In the genomic region with DNA sequence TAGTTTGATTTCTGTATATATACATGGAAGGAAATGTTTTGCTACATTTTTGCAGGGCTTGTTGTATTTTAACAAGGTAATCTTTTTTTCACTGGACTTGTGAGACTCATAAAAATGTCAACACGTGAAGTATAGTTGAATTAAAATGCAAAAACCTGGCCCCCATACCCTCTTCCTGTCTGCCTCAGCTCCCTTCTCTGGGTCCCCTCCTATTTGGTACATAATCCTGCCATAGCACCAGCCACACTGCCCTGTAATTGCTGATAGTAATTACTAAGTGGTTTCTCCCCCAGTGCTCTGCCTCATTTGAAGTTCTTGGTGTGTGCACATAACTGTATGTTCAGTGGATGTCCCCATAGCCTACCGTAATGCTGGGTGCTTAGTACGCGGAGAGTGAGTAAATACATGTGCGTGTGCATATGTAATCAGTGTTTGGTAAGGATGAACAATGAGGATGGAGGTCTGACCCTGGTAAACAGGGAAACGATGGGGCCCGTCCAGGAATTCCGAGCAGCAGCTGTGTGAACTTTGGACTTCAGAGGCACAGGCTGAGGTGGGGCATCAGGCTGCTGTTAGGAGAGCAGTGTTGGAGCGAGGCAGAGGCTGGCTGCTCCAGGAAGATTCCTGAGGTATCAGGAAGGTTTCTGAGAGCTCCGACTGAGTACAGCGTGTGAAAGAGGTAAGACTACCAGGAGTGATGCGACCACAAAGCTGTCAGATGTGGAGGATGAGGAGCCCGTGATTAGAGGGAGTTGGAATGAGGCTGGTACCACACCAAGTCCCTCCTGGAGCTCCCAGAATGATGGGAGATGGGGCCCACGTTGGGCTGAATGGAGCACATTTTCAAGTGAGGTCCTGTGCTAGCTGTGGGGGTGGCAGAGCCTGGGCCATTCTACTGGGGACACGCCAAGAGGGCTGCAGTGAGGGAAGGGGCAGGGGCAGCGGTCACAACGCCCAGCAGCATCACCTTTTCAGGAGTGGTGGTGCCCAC, we compare ENCODE assay signal across 14 cellular contexts.
A peak's percentile ranks its signal among the peaks of the same experiment; 100 is the strongest.
DNase-seq lines count a peak whose midpoint lies in the region; ATAC-seq and TF ChIP-seq lines count a peak whose summit lies in the region.
"Had no signal": no experiment of that assay in that cellular context is flagged by ENCODE, and none has a peak within 500 bp of the region (broad histone marks: within the 10 kb centered on the region; RNA-seq: fewer than 3 reads in every experiment).

No MANE protein-coding gene starts in this region.

- peak overlapping the region in 1 of 4 donors; percentile 37 for H3K27ac ChIP-seq in transverse colon
- H3K27ac ChIP-seq: BLaER1, suprapubic skin had no signal

- no peaks in the 10 kb centered on the region for H3K36me3 ChIP-seq in transverse colon
- H3K36me3 ChIP-seq: suprapubic skin had no signal

- DNase-seq in HT-29 (ENCODE audit: low spot score) = peak; percentile 68
- peak; percentile 24 for DNase-seq in NCI-H748 treated with DMSO at 0.1 percent for 48 hours (lab: John Stamatoyannopoulos, UW)
- DNase-seq in left kidney (ENCODE audit: low read depth, low spot score) = peak; percentile 61
- peak; percentile 76 for DNase-seq in transverse colon
- DNase-seq in cerebellar cortex (ENCODE audit: low spot score) = no peak
- DNase-seq in NAMALWA (ENCODE audit: low spot score) = no peak
- DNase-seq: activated CD4-positive, alpha-beta T cell treated with anti-CD3 and anti-CD28 coated beads for 4 hours; activated CD8-positive, alpha-beta memory T cell treated with anti-CD3 and anti-CD28 coated beads, Interleukin-2, amount 50 U/mL, for 4 hours; erythroblast; NCI-H1105; stimulated activated CD4-positive, alpha-beta T cell treated with anti-CD3 and anti-CD28 coated beads, Interleukin-2, amount 100 ng/mL, for 24 hours had no signal

- WGBS in transverse colon (ENCODE audit: low coverage in 1 of 2), 2 donors = 51 to 55% methylated on average over 8 to 17 of the region's 17 CpGs

- TF ChIP-seq CTCF in transverse colon (IDR thresholded peaks at IDR 0.05) = no peak

- TF ChIP-seq POLR2A in transverse colon (IDR thresholded peaks at IDR 0.05) = no peak

- no peaks in the 10 kb centered on the region for H3K27me3 ChIP-seq in transverse colon
- H3K27me3 ChIP-seq: BLaER1, suprapubic skin had no signal

- no peak for ATAC-seq in HG02642 (IDR thresholded peaks at IDR 0.05; ENCODE audit: poor library complexity, unreplicated experiment)

- TF ChIP-seq EP300 in transverse colon (IDR thresholded peaks at IDR 0.05; ENCODE audit: low read depth) = no peak

- in situ Hi-C loops in transverse colon (cut with MboI; ENCODE audit: low pct_ligation_motif_present in 1 of 4, low pct_unique_long_range_greater_than_20kb in 1 of 4, low sequenced_read_pairs in 3 of 4) = no loop called here

- intact Hi-C loops in transverse colon (cut with DNase I; ENCODE audit: low total_unique reads) = no loop called here

- no peaks in the 10 kb centered on the region for H3K9me3 ChIP-seq in transverse colon
- H3K9me3 ChIP-seq: suprapubic skin had no signal

- peaks cover 0 to 28% (median 4%) of the 10 kb centered on the region in 4 donors for H3K4me1 ChIP-seq in transverse colon

- no peak overlapping the region for H3K4me3 ChIP-seq in transverse colon
- H3K4me3 ChIP-seq: BLaER1, suprapubic skin had no signal

Comparison
In these comparisons a context has a peak if more than half of its experiments do, and no peak if none do; other contexts are left out.
1. DNase-seq: peak in HT-29 (single experiment), NCI-H748 treated with DMSO at 0.1 percent for 48 hours (single experiment), left kidney (single experiment) and transverse colon (single experiment); none in cerebellar cortex (single experiment) and NAMALWA (single experiment).